Comparison of ENCODE assay signal across 12 cellular contexts in the genomic region with DNA sequence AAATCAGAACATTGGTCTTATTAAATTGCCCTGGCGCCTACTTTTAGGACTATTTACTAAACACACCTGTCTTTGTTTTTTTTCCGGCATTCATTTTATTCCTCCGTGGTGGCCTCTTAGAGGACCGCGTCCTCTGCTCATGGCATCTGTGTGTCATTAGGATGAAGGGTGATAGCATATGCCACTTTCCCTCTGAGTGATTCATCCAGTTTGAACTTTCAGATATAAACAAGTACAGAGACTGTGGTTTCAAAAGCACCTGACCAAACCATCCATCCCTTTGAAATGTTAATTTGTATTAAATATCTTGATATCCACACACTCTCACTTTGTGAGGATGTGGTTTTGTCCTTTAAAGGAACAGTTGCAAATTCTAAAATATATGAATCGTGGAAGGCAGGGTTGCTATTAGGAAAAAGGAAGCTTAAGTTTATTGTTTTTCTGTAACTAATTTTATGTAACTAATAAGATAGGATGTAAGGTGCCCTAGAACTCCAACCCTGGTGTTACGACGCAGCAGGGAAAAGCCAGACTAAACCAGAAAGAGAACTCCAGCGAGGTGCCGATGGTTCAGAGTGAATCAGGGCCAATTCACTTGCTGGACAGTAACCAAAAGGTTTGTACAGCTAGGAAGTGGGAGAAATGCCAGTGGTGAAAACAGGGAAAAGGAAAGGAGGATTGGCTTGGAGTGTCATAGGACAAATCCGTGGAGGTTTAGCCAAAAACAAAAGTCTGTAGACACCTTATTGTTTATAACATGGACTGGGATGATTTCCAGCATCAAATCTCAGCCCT.
DNase-seq lines count a peak whose midpoint lies in the region; ATAC-seq and TF ChIP-seq lines count a peak whose summit lies in the region.
"Had no signal": no experiment of that assay in that cellular context is flagged by ENCODE, and none has a peak within 500 bp of the region (broad histone marks: within the 10 kb centered on the region; RNA-seq: fewer than 3 reads in every experiment).

No MANE protein-coding gene starts in this region.

- CTCF ChIA-PET in HEK293 (lab: Yijun Ruan, JAX): interaction anchor here (0.7 kb wide), 1 partner anchor 9 kb away, joined by 3 read pairs; no protein-coding TSS in a partner anchor

- peak; percentile 25 for DNase-seq in AG10803 (ENCODE audit: low read depth)
- DNase-seq in activated T-helper 2 cell treated with anti-CD3 and anti-CD28 coated beads, Interferon-gamma antibody, Interleukin-2, Interleukin-4, amounts not matched to agents 10 μg/mL and 5 μg/mL and 100 μg/mL, durations not matched to agents 14 hours and 24 hours and 36 hours (ENCODE audit: low spot score): no peak
- no peak for DNase-seq in left cardiac atrium
- no peak for DNase-seq in GM19238 (ENCODE audit: insufficient read length, low spot score)
- DNase-seq in NCI-H748 treated with DMSO at 0.1 percent for 48 hours (lab: John Stamatoyannopoulos, UW): no peak
- DNase-seq in SKM-1 treated with dmso at 0.1 percent for 144 hours (lab: John Stamatoyannopoulos, UW; ENCODE audit: unreplicated experiment): no peak
- DNase-seq: NCI-H526 had no signal

- H3K9me3 ChIP-seq in HEK293 (ENCODE audit: control insufficient read depth, insufficient read depth, low read depth, low read length): no peaks in the 10 kb centered on the region
- H3K9me3 ChIP-seq: thyroid gland had no signal

- POLR2A ChIA-PET in HEK293 (lab: Yijun Ruan, JAX): no interaction called here

- peaks cover 3% of the 10 kb centered on the region for H3K36me3 Mint-ChIP-seq in activated T-helper 2 cell treated with anti-CD3 and anti-CD28 coated beads, Interferon-gamma antibody, Interleukin-2, Interleukin-4, amounts not matched to agents 10 μg/mL and 5 μg/mL and 100 μg/mL, durations not matched to agents 14 hours and 24 hours and 36 hours (ENCODE audit: low read depth)

- H3K36me3 ChIP-seq in HEK293 (ENCODE audit: control insufficient read depth in 2 of 2, insufficient read depth in 1 of 2, low read length in 2 of 2): no peaks in the 10 kb centered on the region
- H3K36me3 ChIP-seq: thyroid gland had no signal

- ATAC-seq in left cardiac atrium (peak; percentile 70 to 79), GM21825 (IDR thresholded peaks at IDR 0.05; ENCODE audit: unreplicated experiment) (no peak)

- H3K4me3 Mint-ChIP-seq in activated T-helper 2 cell treated with anti-CD3 and anti-CD28 coated beads, Interferon-gamma antibody, Interleukin-2, Interleukin-4, amounts not matched to agents 10 μg/mL and 5 μg/mL and 100 μg/mL, durations not matched to agents 14 hours and 24 hours and 36 hours (ENCODE audit: low read depth): no peak overlapping the region
- H3K4me3 Mint-ChIP-seq: memory B cell had no signal

- H3K9me3 Mint-ChIP-seq in activated T-helper 2 cell treated with anti-CD3 and anti-CD28 coated beads, Interferon-gamma antibody, Interleukin-2, Interleukin-4, amounts not matched to agents 10 μg/mL and 5 μg/mL and 100 μg/mL, durations not matched to agents 14 hours and 24 hours and 36 hours: no peaks in the 10 kb centered on the region
- H3K9me3 Mint-ChIP-seq: memory B cell had no signal

- peak overlapping the region; percentile 39 for H3K27ac Mint-ChIP-seq in activated T-helper 2 cell treated with anti-CD3 and anti-CD28 coated beads, Interferon-gamma antibody, Interleukin-2, Interleukin-4, amounts not matched to agents 10 μg/mL and 5 μg/mL and 100 μg/mL, durations not matched to agents 14 hours and 24 hours and 36 hours
- H3K27ac Mint-ChIP-seq: memory B cell had no signal

- H3K4me1 Mint-ChIP-seq in activated T-helper 2 cell treated with anti-CD3 and anti-CD28 coated beads, Interferon-gamma antibody, Interleukin-2, Interleukin-4, amounts not matched to agents 10 μg/mL and 5 μg/mL and 100 μg/mL, durations not matched to agents 14 hours and 24 hours and 36 hours (ENCODE audit: low read depth): peaks cover 35% of the 10 kb centered on the region

- H3K27me3 Mint-ChIP-seq in activated T-helper 2 cell treated with anti-CD3 and anti-CD28 coated beads, Interferon-gamma antibody, Interleukin-2, Interleukin-4, amounts not matched to agents 10 μg/mL and 5 μg/mL and 100 μg/mL, durations not matched to agents 14 hours and 24 hours and 36 hours (ENCODE audit: low read depth): no peaks in the 10 kb centered on the region
- H3K27me3 Mint-ChIP-seq: memory B cell had no signal

- no peak overlapping the region for H3K27ac ChIP-seq in HEK293 (ENCODE audit: extremely low read depth, low read depth, low read length)
- H3K27ac ChIP-seq: thyroid gland had no signal

- no peak overlapping the region for H3K4me3 ChIP-seq in AG10803 (ENCODE audit: low read length)
- H3K4me3 ChIP-seq in HEK293 (ENCODE audit: low read depth, low read length): no peak overlapping the region
- H3K4me3 ChIP-seq: dorsolateral prefrontal cortex, thyroid gland had no signal

- TF ChIP-seq CTCF in AG10803 (conservative IDR thresholded peaks at IDR 0.05; ENCODE audit: low read length) (no peak), HEK293 (tag by site-specific recombination; IDR thresholded peaks at IDR 0.05) (no peak)

- intact Hi-C loops in activated T-helper 2 cell treated with anti-CD3 and anti-CD28 coated beads, Interferon-gamma antibody, Interleukin-2, Interleukin-4, amounts not matched to agents 10 μg/mL and 5 μg/mL and 100 μg/mL, durations not matched to agents 14 hours and 24 hours and 36 hours (cut with micrococcal nuclease): no loop called here
- intact Hi-C loops in left cardiac atrium (cut with DNase I): no loop called here

- H3K4me1 ChIP-seq in HEK293 (ENCODE audit: control insufficient read depth, insufficient read depth, low read length): peaks cover 22% of the 10 kb centered on the region

TF ChIP-seq in HEK293, 187 proteins besides CTCF, POLR2A, EP300 and RAD21:
- TF ChIP-seq ZNF629 (tag by site-specific recombination; IDR thresholded peaks at IDR 0.05) (peak; percentile 18; the same call in 1 of the 2 replicates), ZBTB7A (tag by site-specific recombination; IDR thresholded peaks at IDR 0.05; ENCODE audit: low read depth) (no peak)
